8 cellular contexts compared by ENCODE assay signal in genomic region chr3:73508330-73508954, GRCh38.
A peak's percentile ranks its signal among the peaks of the same experiment; 100 is the strongest.
DNase-seq lines count a peak whose midpoint lies in the region; ATAC-seq and TF ChIP-seq lines count a peak whose summit lies in the region.

No MANE protein-coding gene starts in this region.

- peaks cover 60% of the 10 kb centered on the region for H3K4me1 Mint-ChIP-seq in osteocyte (ENCODE audit: unreplicated experiment)

- H3K9me3 Mint-ChIP-seq in osteocyte (ENCODE audit: unreplicated experiment) = no peaks in the 10 kb centered on the region

- DNase-seq in stimulated activated CD4-positive, alpha-beta T cell treated with anti-CD3 and anti-CD28 coated beads, Interleukin-15, amount 100 ng/mL, for 24 hours = peak; percentile 48
- no peak for DNase-seq in stimulated activated CD4-positive, alpha-beta T cell treated with anti-CD3 and anti-CD28 coated beads, Interleukin-4, amount 100 ng/mL, for 4 hours
- peak; percentile 31 for DNase-seq in NCI-H2029 (lab: John Stamatoyannopoulos, UW)
- DNase-seq in UCSD-AML1 (lab: John Stamatoyannopoulos, UW; ENCODE audit: unreplicated experiment) = peak; percentile 10
- peak; percentile 73 for DNase-seq in fibroblast of villous mesenchyme (ENCODE audit: low read depth)
- DNase-seq in osteocyte (ENCODE audit: extremely low spot score, unreplicated experiment) = no peak

- H3K27me3 Mint-ChIP-seq in osteocyte (ENCODE audit: unreplicated experiment) = no peaks in the 10 kb centered on the region

- H3K27ac Mint-ChIP-seq in osteocyte (ENCODE audit: unreplicated experiment) = peak overlapping the region; percentile 10

- H3K4me3 Mint-ChIP-seq in osteocyte (ENCODE audit: unreplicated experiment) = no peak overlapping the region

- ATAC-seq in HG02642 (IDR thresholded peaks at IDR 0.05; ENCODE audit: poor library complexity, unreplicated experiment) = peak; percentile 79
- ATAC-seq in GM19328 (IDR thresholded peaks at IDR 0.05; ENCODE audit: unreplicated experiment) = no peak

- no peak overlapping the region for H3K4me3 ChIP-seq in fibroblast of villous mesenchyme (ENCODE audit: low read depth, low read length)

- peaks cover 2% of the 10 kb centered on the region for H3K36me3 Mint-ChIP-seq in osteocyte (ENCODE audit: unreplicated experiment)

- peak; percentile 86 for TF ChIP-seq CTCF in fibroblast of villous mesenchyme (IDR thresholded peaks at IDR 0.05; ENCODE audit: insufficient read depth, low read depth, low read length)
- peak; percentile 80 for TF ChIP-seq CTCF in osteocyte (IDR thresholded peaks at IDR 0.05)

Comparison
In these comparisons a context has a peak if more than half of its experiments do, and no peak if none do; other contexts are left out.
1. DNase-seq: peak in stimulated activated CD4-positive, alpha-beta T cell treated with anti-CD3 and anti-CD28 coated beads, Interleukin-15, amount 100 ng/mL, for 24 hours (single experiment), NCI-H2029 (single experiment), UCSD-AML1 (single experiment) and fibroblast of villous mesenchyme (single experiment); none in stimulated activated CD4-positive, alpha-beta T cell treated with anti-CD3 and anti-CD28 coated beads, Interleukin-4, amount 100 ng/mL, for 4 hours (0 of 2) and osteocyte (single experiment).